22 cellular contexts compared by ENCODE assay signal in genomic region chr20:54266844-54267243, GRCh38.
"Had no signal": no experiment of that assay in that cellular context is flagged by ENCODE, and none has a peak within 500 bp of the region (broad histone marks: within the 10 kb centered on the region; RNA-seq: fewer than 3 reads in every experiment).

No MANE protein-coding gene starts in this region.

- ATAC-seq: gastroesophageal sphincter; mucosa of descending colon; naive thymus-derived CD4-positive, alpha-beta T cell had no signal

- H3K4me1 Mint-ChIP-seq: activated B cell treated with CpG ODN at 0.5 μM for 24 hours; activated T-helper 17 cell treated with anti-CD3 and anti-CD28 coated beads, Interleukin-2, amount 50 U/mL, for 72 hours; naive thymus-derived CD4-positive, alpha-beta T cell had no signal

- H3K27me3 ChIP-seq: gastroesophageal sphincter, heart left ventricle, pancreas, stomach, testis, upper lobe of right lung had no signal

- H3K9me3 Mint-ChIP-seq: activated B cell treated with CpG ODN at 0.5 μM for 24 hours; activated CD4-positive, alpha-beta memory T cell treated with anti-CD3 and anti-CD28 coated beads for 36 hours; activated naive CD8-positive, alpha-beta T cell treated with anti-CD3 and anti-CD28 coated beads, Interleukin-2, amount 50 U/mL, for 24 hours; activated T-helper 17 cell treated with anti-CD3 and anti-CD28 coated beads, Interleukin-2, amount 50 U/mL, for 72 hours had no signal

- DNase-seq: activated B cell treated with CpG ODN at 0.5 μM for 24 hours; activated CD4-positive, alpha-beta memory T cell treated with anti-CD3 and anti-CD28 coated beads for 36 hours; activated CD4-positive, alpha-beta T cell treated with anti-CD3 and anti-CD28 coated beads for 4 hours; activated naive CD4-positive, alpha-beta T cell; activated naive CD8-positive, alpha-beta T cell treated with anti-CD3 and anti-CD28 coated beads, Interleukin-2, amount 50 U/mL, for 24 hours; activated T-cell treated with anti-CD3 and anti-CD28 coated beads for 4 hours; effector CD4-positive, alpha-beta T cell; heart left ventricle; kidney glomerular epithelial cell; left ventricle myocardium inferior; mucosa of descending colon; naive thymus-derived CD4-positive, alpha-beta T cell; stimulated activated CD4-positive, alpha-beta T cell treated with anti-CD3 and anti-CD28 coated beads, Interleukin-4, amount 100 ng/mL, for 1 hour; testis; upper lobe of right lung had no signal

- H3K36me3 Mint-ChIP-seq: activated CD4-positive, alpha-beta memory T cell treated with anti-CD3 and anti-CD28 coated beads for 36 hours; naive thymus-derived CD4-positive, alpha-beta T cell had no signal

- H3K27ac Mint-ChIP-seq: activated B cell treated with CpG ODN at 0.5 μM for 24 hours; activated CD4-positive, alpha-beta memory T cell treated with anti-CD3 and anti-CD28 coated beads for 36 hours; activated naive CD8-positive, alpha-beta T cell treated with anti-CD3 and anti-CD28 coated beads, Interleukin-2, amount 50 U/mL, for 24 hours; activated T-helper 17 cell treated with anti-CD3 and anti-CD28 coated beads, Interleukin-2, amount 50 U/mL, for 72 hours; naive thymus-derived CD4-positive, alpha-beta T cell; T-helper 2 cell treated with Interferon-gamma antibody and Interleukin-4, amounts not matched to agents 5 μg/mL and 100 μg/mL, for 36 hours had no signal

- H3K4me1 ChIP-seq: gastroesophageal sphincter, heart left ventricle, left ventricle myocardium inferior, stomach, testis, upper lobe of right lung had no signal

- H3K36me3 ChIP-seq: gastroesophageal sphincter, heart left ventricle, left ventricle myocardium inferior, neutrophil, pancreas, stomach, upper lobe of right lung had no signal

- H3K27ac ChIP-seq: gastroesophageal sphincter, heart left ventricle, left ventricle myocardium inferior, neutrophil, stomach, testis, upper lobe of right lung had no signal

- H3K4me3 Mint-ChIP-seq: activated B cell treated with CpG ODN at 0.5 μM for 24 hours; activated CD4-positive, alpha-beta memory T cell treated with anti-CD3 and anti-CD28 coated beads for 36 hours; activated naive CD8-positive, alpha-beta T cell treated with anti-CD3 and anti-CD28 coated beads, Interleukin-2, amount 50 U/mL, for 24 hours; activated T-helper 17 cell treated with anti-CD3 and anti-CD28 coated beads, Interleukin-2, amount 50 U/mL, for 72 hours; naive thymus-derived CD4-positive, alpha-beta T cell; T-helper 2 cell treated with Interferon-gamma antibody and Interleukin-4, amounts not matched to agents 5 μg/mL and 100 μg/mL, for 36 hours had no signal

- H3K9me3 ChIP-seq: gastroesophageal sphincter, heart left ventricle, left ventricle myocardium inferior, mucosa of descending colon, neutrophil, pancreas, stomach, testis, upper lobe of right lung had no signal

- H3K4me3 ChIP-seq: gastroesophageal sphincter, heart left ventricle, left ventricle myocardium inferior, mucosa of descending colon, pancreas, skin epidermis, stomach, testis, upper lobe of right lung had no signal
